ENCODE assay signal across 25 cellular contexts in genomic region chr3:117264204-117264994, GRCh38.
"Had no signal": no experiment of that assay in that cellular context is flagged by ENCODE, and none has a peak within 500 bp of the region (broad histone marks: within the 10 kb centered on the region; RNA-seq: fewer than 3 reads in every experiment).

No MANE protein-coding gene starts in this region.

- H3K27ac Mint-ChIP-seq: naive thymus-derived CD8-positive, alpha-beta T cell; nephron progenitor cell; stimulated activated effector memory CD8-positive, alpha-beta T cell treated with anti-CD3 and anti-CD28 coated beads, Interleukin-12 subunit alpha, Interleukin-12 subunit beta, amount 100 ng/mL, for 72 hours had no signal

- H3K4me1 Mint-ChIP-seq: naive thymus-derived CD8-positive, alpha-beta T cell; nephron progenitor cell; stimulated activated effector memory CD8-positive, alpha-beta T cell treated with anti-CD3 and anti-CD28 coated beads, Interleukin-12 subunit alpha, Interleukin-12 subunit beta, amount 100 ng/mL, for 72 hours had no signal

- H3K9me3 ChIP-seq: gastrocnemius medialis, heart left ventricle, left lung, ovary, psoas muscle, sigmoid colon, stomach, thyroid gland, vagina had no signal

- DNase-seq: cortex of kidney; gastrocnemius medialis; heart left ventricle; left cardiac atrium; left lung; mesenchymal stem cell; midbrain; naive thymus-derived CD8-positive, alpha-beta T cell; nephron progenitor cell; occipital lobe; ovary; posterior cingulate gyrus; psoas muscle; right cardiac atrium; sigmoid colon; stimulated activated CD4-positive, alpha-beta T cell treated with anti-CD3 and anti-CD28 coated beads, Interleukin-2, amount 100 ng/mL, for 24 hours; stimulated activated CD4-positive, alpha-beta T cell treated with anti-CD3 and anti-CD28 coated beads, Interleukin-4, amount 100 ng/mL, for 24 hours; stimulated activated naive CD4-positive, alpha-beta T cell treated with Interleukin-2 at 50 U/mL for 16 hours; stomach; thyroid gland; trophoblast cell had no signal

- H3K36me3 ChIP-seq: gastrocnemius medialis, heart left ventricle, left lung, ovary, sigmoid colon, stomach, thyroid gland, vagina had no signal

- H3K27ac ChIP-seq: epithelial cell of prostate, gastrocnemius medialis, heart left ventricle, hepatocyte, left lung, ovary, psoas muscle, sigmoid colon, stomach, thyroid gland, vagina had no signal

- H3K4me3 ChIP-seq: gastrocnemius medialis, heart left ventricle, hepatocyte, left lung, ovary, psoas muscle, sigmoid colon, stomach, thyroid gland, vagina had no signal

- H3K4me3 Mint-ChIP-seq: naive thymus-derived CD8-positive, alpha-beta T cell; nephron progenitor cell; stimulated activated effector memory CD8-positive, alpha-beta T cell treated with anti-CD3 and anti-CD28 coated beads, Interleukin-12 subunit alpha, Interleukin-12 subunit beta, amount 100 ng/mL, for 72 hours had no signal

- H3K27me3 ChIP-seq: gastrocnemius medialis, heart left ventricle, hepatocyte, left lung, ovary, sigmoid colon, stomach, thyroid gland, vagina had no signal

- H3K9me3 Mint-ChIP-seq: nephron progenitor cell had no signal

- H3K27me3 Mint-ChIP-seq: naive thymus-derived CD8-positive, alpha-beta T cell had no signal

- H3K36me3 Mint-ChIP-seq: naive thymus-derived CD8-positive, alpha-beta T cell; stimulated activated effector memory CD8-positive, alpha-beta T cell treated with anti-CD3 and anti-CD28 coated beads, Interleukin-12 subunit alpha, Interleukin-12 subunit beta, amount 100 ng/mL, for 72 hours had no signal
